In the genomic region with DNA sequence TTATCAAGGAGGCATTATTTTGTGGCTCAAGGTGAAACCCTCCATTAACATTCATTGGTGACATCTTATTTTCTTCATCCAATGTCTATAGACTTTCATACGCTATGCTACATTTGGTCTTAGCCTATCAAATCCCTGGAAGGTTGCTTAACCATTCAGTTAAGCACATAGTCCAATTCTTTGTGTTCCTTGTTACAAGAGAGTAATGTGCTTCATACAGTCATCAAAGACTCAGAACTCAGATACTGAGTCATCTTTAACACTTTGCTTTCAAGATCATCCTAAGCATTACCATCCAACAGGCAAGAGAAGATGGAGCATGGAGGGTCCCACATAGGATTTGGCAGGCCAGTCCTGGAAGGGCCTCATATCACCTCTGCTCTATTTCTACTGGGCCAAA, we compare ENCODE assay signal across 22 cellular contexts.
DNase-seq lines count a peak whose midpoint lies in the region; ATAC-seq and TF ChIP-seq lines count a peak whose summit lies in the region.
"Had no signal": no experiment of that assay in that cellular context is flagged by ENCODE, and none has a peak within 500 bp of the region (broad histone marks: within the 10 kb centered on the region; RNA-seq: fewer than 3 reads in every experiment).

No MANE protein-coding gene starts in this region.

- no peak overlapping the region for H3K4me3 ChIP-seq in Karpas-422 (ENCODE audit: low read length)
- no peak overlapping the region for H3K4me3 ChIP-seq in epithelial cell of esophagus (ENCODE audit: low read length)
- no peak overlapping the region for H3K4me3 ChIP-seq in mesendoderm (ENCODE audit: low read length)
- H3K4me3 ChIP-seq: GM12878, GM23338 had no signal

- H3K18ac ChIP-seq in mesendoderm (ENCODE audit: low read length) = no peak overlapping the region

- H3K36me3 ChIP-seq in Karpas-422 (ENCODE audit: insufficient read depth, low read length) (no peaks in the 10 kb centered on the region), mesendoderm (ENCODE audit: control insufficient read depth, insufficient read depth, low read length) (no peaks in the 10 kb centered on the region)
- H3K36me3 ChIP-seq: BE2C had no signal

- peak overlapping the region; percentile 25 for H2BK15ac ChIP-seq in mesendoderm (replicated peaks; ENCODE audit: low read depth)

- TF ChIP-seq CTCF in epithelial cell of esophagus (IDR thresholded peaks at IDR 0.05; ENCODE audit: insufficient read depth, low read depth, low read length, missing control alignments) (no peak), foreskin keratinocyte (conservative IDR thresholded peaks at IDR 0.05) (no peak)

- H4K8ac ChIP-seq in mesendoderm (ENCODE audit: low read depth, low read length) = no peak overlapping the region

- H3K27ac ChIP-seq in Karpas-422 (ENCODE audit: low read length) (no peak overlapping the region), foreskin keratinocyte (no peak overlapping the region), mesendoderm (ENCODE audit: low read depth, low read length) (no peak overlapping the region)
- H3K27ac ChIP-seq: HL-60 had no signal

- H2BK5ac ChIP-seq in mesendoderm (ENCODE audit: low read length) = no peak overlapping the region

- no peak overlapping the region for H2AK5ac ChIP-seq in mesendoderm (ENCODE audit: low read length)

- peaks cover 11% of the 10 kb centered on the region for H3K4me1 ChIP-seq in Karpas-422 (ENCODE audit: low read length)
- H3K4me1 ChIP-seq in foreskin keratinocyte = no peaks in the 10 kb centered on the region
- H3K4me1 ChIP-seq in mesendoderm (ENCODE audit: control insufficient read depth, low read depth, low read length) = no peaks in the 10 kb centered on the region
- H3K4me1 ChIP-seq: BE2C had no signal

- H3K4ac ChIP-seq in mesendoderm (ENCODE audit: low read depth, low read length) = no peak overlapping the region

- WGBS in mesendoderm (ENCODE audit: extremely low coverage, insufficient coverage, low lambda C conversion rate) = no CpG with 5 or more reads among the region's 1 CpG

- no peak overlapping the region for H3K23ac ChIP-seq in mesendoderm (ENCODE audit: low read length)

- ATAC-seq in foreskin keratinocyte (peak; percentile 82), GM19452 (IDR thresholded peaks at IDR 0.05; ENCODE audit: unreplicated experiment) (no peak), GM18873 (IDR thresholded peaks at IDR 0.05; ENCODE audit: low FRiP score, unreplicated experiment) (no peak)
- ATAC-seq: GM12878, GM23338, HepG2 had no signal

- H3K56ac ChIP-seq in mesendoderm (ENCODE audit: low read length) = no peak overlapping the region

- no peaks in the 10 kb centered on the region for H4K20me1 ChIP-seq in Karpas-422 (ENCODE audit: insufficient read depth, low read depth, low read length)

- H4K5ac ChIP-seq in mesendoderm (ENCODE audit: low read length) = no peak overlapping the region

- H3K79me2 ChIP-seq in Karpas-422 (ENCODE audit: low read length) (no peaks in the 10 kb centered on the region), mesendoderm (ENCODE audit: control insufficient read depth, insufficient read depth, low read length) (no peaks in the 10 kb centered on the region)

- DNase-seq in Karpas-422 (peak; percentile 21), epithelial cell of esophagus (ENCODE audit: low read depth) (peak; percentile 43), foreskin keratinocyte (peak in 1 of 2 donors; percentile 55), mesendoderm (no peak), NOMO-1 (lab: John Stamatoyannopoulos, UW; ENCODE audit: unreplicated experiment in 2 of 2) (no peak)
- DNase-seq: ACHN; BE2C; C1 segment of cervical spinal cord; CD4-positive, CD25-positive, alpha-beta regulatory T cell; CD8-positive, alpha-beta memory T cell; COR-L47; DMS 273 treated with DMSO at 0.1 percent for 48 hours; DMS53; DND-41; EL; HCEC 1CT had no signal

- H3K9me3 ChIP-seq in Karpas-422 (ENCODE audit: low read length) = peaks cover 14% of the 10 kb centered on the region; the same call in 1 of the 2 replicates
- H3K9me3 ChIP-seq: BE2C had no signal

- H2BK120ac ChIP-seq in mesendoderm (ENCODE audit: low read depth, low read length) = no peak overlapping the region

- H3K79me1 ChIP-seq in mesendoderm (ENCODE audit: low read length) = no peaks in the 10 kb centered on the region

- no peaks in the 10 kb centered on the region for H3K9me2 ChIP-seq in Karpas-422 (replicated peaks; ENCODE audit: insufficient read depth, low read length)

- no peak overlapping the region for H3K9ac ChIP-seq in Karpas-422 (ENCODE audit: low read length)
- H3K9ac ChIP-seq in mesendoderm (ENCODE audit: low read length) = no peak overlapping the region

- H3K4me2 ChIP-seq in Karpas-422 (ENCODE audit: low read depth, low read length, poor library complexity, severe bottlenecking) (no peak overlapping the region), mesendoderm (ENCODE audit: low read length) (no peak overlapping the region)
- H3K4me2 ChIP-seq: GM23338 had no signal

- H3K27me3 ChIP-seq in Karpas-422 (ENCODE audit: low read length) (no peaks in the 10 kb centered on the region), foreskin keratinocyte (no peaks in the 10 kb centered on the region), mesendoderm (ENCODE audit: insufficient read depth, low read length, poor library complexity) (no peaks in the 10 kb centered on the region)
- H3K27me3 ChIP-seq: BE2C had no signal

- no peak overlapping the region for H2AFZ ChIP-seq in Karpas-422 (ENCODE audit: low read length)
- H2AFZ ChIP-seq: GM23338 had no signal

Comparison
In these comparisons a context has a peak if more than half of its experiments do, and no peak if none do; other contexts are left out.
1. DNase-seq: peak in Karpas-422 (single experiment) and epithelial cell of esophagus (single experiment); none in mesendoderm (single experiment) and NOMO-1 (0 of 2).